Comparison of ENCODE assay signal across 1 cellular context in the genomic region with DNA sequence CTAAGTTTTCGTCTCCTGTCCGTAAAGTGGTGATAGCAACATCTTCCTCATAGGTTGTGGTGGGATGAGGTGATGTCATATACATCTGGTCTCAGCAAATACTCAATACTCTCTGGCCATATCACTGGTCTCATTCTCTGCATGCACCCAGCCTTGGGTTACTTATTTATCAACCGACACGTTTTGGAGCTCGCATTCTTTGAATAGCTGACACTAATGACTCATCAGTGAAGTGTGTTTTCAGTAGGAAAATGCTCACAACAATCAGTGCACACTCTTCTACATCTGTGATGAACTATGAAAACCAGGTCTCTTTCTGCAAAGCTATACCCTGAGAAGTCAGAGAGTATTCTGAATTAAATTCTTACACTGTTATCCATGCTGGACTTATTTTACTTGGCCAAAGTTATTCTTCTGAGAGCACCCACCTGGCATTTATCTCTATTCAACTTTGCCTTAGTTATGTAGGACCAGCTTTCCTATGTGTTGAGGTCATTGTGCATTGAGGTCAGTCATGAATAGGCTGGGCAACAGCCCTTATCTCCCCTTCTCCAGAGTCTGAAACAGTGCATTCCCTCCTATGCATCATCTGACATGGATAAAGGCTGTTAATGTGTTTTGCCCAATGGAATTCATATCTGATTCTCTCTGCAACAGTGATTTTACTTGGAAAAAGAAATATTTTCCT.
TF ChIP-seq lines count a peak whose summit lies in the region.

No MANE protein-coding gene starts in this region.

TF ChIP-seq in HCT116, 20 proteins besides CTCF, POLR2A, EP300 and RAD21 (continued from another document):
- TF ChIP-seq, protein P1, sequence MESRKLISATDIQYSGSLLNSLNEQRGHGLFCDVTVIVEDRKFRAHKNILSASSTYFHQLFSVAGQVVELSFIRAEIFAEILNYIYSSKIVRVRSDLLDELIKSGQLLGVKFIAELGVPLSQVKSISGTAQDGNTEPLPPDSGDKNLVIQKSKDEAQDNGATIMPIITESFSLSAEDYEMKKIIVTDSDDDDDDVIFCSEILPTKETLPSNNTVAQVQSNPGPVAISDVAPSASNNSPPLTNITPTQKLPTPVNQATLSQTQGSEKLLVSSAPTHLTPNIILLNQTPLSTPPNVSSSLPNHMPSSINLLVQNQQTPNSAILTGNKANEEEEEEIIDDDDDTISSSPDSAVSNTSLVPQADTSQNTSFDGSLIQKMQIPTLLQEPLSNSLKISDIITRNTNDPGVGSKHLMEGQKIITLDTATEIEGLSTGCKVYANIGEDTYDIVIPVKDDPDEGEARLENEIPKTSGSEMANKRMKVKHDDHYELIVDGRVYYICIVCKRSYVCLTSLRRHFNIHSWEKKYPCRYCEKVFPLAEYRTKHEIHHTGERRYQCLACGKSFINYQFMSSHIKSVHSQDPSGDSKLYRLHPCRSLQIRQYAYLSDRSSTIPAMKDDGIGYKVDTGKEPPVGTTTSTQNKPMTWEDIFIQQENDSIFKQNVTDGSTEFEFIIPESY (IDR thresholded peaks at IDR 0.05; ENCODE audit: extremely low read depth, insufficient replicate concordance, low read length), result no peak
- TF ChIP-seq ELF1 (IDR thresholded peaks at IDR 0.05; ENCODE audit: borderline replicate concordance, low read depth), result no peak
- 0 out of 2 replicates have a peak, but pooled peaks have one; percentile 11 for TF ChIP-seq SP1 (IDR thresholded peaks at IDR 0.05; ENCODE audit: low read depth)
